ENCODE assay signal across 1 cellular context in genomic region chr14:105605501-105606304, GRCh38.
TF ChIP-seq lines count a peak whose summit lies in the region.

No MANE protein-coding gene starts in this region.

TF ChIP-seq in HepG2, 621 proteins besides CTCF, POLR2A, EP300 and RAD21 (continued from another document):
- TF ChIP-seq THYN1 (CRISPR knock-in tag; IDR thresholded peaks at IDR 0.05; ENCODE audit: borderline replicate concordance, low read depth): no peak
- no peak for TF ChIP-seq E2F2 (CRISPR knock-in tag; IDR thresholded peaks at IDR 0.05; ENCODE audit: borderline replicate concordance)
- no peak for TF ChIP-seq ZBTB14 (CRISPR knock-in tag; IDR thresholded peaks at IDR 0.05)
- no peak for TF ChIP-seq ZNF660 (CRISPR knock-in tag; IDR thresholded peaks at IDR 0.05; ENCODE audit: borderline replicate concordance, low read depth)
- TF ChIP-seq ZMYM3 (CRISPR knock-in tag; IDR thresholded peaks at IDR 0.05): no peak
- TF ChIP-seq SMYD3 (CRISPR knock-in tag; IDR thresholded peaks at IDR 0.05): no peak
- TF ChIP-seq YEATS4 (CRISPR knock-in tag; IDR thresholded peaks at IDR 0.05; ENCODE audit: borderline replicate concordance): no peak
